Comparison of ENCODE assay signal across 2 cellular contexts in the genomic region with DNA sequence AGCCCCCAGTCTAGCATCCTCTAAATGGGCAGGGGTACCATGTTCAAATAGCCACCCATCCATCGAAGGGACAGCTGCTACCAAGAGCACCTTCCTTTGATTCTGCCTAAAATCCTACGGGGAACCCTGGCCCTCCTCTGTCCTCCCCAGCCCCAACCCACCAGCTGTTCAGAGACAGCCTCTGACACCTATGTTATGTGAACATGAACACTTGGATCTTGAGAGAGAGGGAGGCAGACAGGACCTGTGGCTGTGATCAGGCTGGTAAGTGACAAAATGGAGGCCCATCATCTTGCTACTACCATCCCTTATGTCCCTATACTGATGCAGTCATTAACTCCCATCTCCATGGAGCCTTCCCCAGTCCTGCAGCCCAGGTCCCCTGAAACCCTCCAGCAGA.
TF ChIP-seq lines count a peak whose summit lies in the region.

No MANE protein-coding gene starts in this region.

TF ChIP-seq in HEK293, 187 proteins besides CTCF, POLR2A, EP300 and RAD21:
- no peak for TF ChIP-seq ZNF366 (tag by site-specific recombination; conservative IDR thresholded peaks at IDR 0.05)
- TF ChIP-seq SCRT2 (tag by site-specific recombination; IDR thresholded peaks at IDR 0.05) = 0 out of 2 replicates have a peak, but pooled peaks have one; percentile 21
- 0 out of 2 replicates have a peak, but pooled peaks have one; percentile 25 for TF ChIP-seq SCRT1 (tag by site-specific recombination; IDR thresholded peaks at IDR 0.05; ENCODE audit: borderline replicate concordance)
- TF ChIP-seq SP7 (tag by site-specific recombination; IDR thresholded peaks at IDR 0.05) = no peak

TF ChIP-seq in HepG2, 621 proteins besides CTCF, POLR2A, EP300 and RAD21:
- TF ChIP-seq, protein P1, sequence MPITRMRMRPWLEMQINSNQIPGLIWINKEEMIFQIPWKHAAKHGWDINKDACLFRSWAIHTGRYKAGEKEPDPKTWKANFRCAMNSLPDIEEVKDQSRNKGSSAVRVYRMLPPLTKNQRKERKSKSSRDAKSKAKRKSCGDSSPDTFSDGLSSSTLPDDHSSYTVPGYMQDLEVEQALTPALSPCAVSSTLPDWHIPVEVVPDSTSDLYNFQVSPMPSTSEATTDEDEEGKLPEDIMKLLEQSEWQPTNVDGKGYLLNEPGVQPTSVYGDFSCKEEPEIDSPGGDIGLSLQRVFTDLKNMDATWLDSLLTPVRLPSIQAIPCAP (CRISPR knock-in tag; IDR thresholded peaks at IDR 0.05; ENCODE audit: low read depth) = no peak
- TF ChIP-seq CREB1 (IDR thresholded peaks at IDR 0.05) (no peak), CREB1 (CRISPR knock-in tag; IDR thresholded peaks at IDR 0.05) (no peak), POLR2G (IDR thresholded peaks at IDR 0.05; ENCODE audit: low read depth, low read length) (0 out of 2 replicates have a peak, but pooled peaks have one; percentile 23), ZSCAN29 (CRISPR knock-in tag; conservative IDR thresholded peaks at IDR 0.05) (no peak), ZNF432 (CRISPR knock-in tag; IDR thresholded peaks at IDR 0.05; ENCODE audit: borderline replicate concordance) (no peak), PAF1 (CRISPR knock-in tag; IDR thresholded peaks at IDR 0.05) (peak; percentile 82; the same call in 1 of the 2 replicates)
- TF ChIP-seq, protein P2, sequence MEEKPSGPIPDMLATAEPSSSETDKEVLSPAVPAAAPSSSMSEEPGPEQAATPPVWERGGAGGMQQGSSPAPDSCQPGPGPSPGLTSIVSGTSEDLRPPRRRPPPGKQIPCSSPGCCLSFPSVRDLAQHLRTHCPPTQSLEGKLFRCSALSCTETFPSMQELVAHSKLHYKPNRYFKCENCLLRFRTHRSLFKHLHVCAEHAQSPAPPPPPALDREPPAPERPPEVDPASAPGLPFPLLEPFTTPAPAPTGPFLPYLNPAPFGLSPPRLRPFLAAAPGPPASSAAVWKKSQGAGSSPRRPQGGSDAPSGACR (CRISPR knock-in tag; IDR thresholded peaks at IDR 0.05) = no peak
- TF ChIP-seq, protein P3, sequence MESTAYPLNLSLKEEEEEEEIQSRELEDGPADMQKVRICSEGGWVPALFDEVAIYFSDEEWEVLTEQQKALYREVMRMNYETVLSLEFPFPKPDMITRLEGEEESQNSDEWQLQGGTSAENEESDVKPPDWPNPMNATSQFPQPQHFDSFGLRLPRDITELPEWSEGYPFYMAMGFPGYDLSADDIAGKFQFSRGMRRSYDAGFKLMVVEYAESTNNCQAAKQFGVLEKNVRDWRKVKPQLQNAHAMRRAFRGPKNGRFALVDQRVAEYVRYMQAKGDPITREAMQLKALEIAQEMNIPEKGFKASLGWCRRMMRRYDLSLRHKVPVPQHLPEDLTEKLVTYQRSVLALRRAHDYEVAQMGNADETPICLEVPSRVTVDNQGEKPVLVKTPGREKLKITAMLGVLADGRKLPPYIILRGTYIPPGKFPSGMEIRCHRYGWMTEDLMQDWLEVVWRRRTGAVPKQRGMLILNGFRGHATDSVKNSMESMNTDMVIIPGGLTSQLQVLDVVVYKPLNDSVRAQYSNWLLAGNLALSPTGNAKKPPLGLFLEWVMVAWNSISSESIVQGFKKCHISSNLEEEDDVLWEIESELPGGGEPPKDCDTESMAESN (CRISPR knock-in tag; conservative IDR thresholded peaks at IDR 0.05) = no peak
- TF ChIP-seq, protein P4, sequence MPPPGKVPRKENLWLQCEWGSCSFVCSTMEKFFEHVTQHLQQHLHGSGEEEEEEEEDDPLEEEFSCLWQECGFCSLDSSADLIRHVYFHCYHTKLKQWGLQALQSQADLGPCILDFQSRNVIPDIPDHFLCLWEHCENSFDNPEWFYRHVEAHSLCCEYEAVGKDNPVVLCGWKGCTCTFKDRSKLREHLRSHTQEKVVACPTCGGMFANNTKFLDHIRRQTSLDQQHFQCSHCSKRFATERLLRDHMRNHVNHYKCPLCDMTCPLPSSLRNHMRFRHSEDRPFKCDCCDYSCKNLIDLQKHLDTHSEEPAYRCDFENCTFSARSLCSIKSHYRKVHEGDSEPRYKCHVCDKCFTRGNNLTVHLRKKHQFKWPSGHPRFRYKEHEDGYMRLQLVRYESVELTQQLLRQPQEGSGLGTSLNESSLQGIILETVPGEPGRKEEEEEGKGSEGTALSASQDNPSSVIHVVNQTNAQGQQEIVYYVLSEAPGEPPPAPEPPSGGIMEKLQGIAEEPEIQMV (CRISPR knock-in tag; IDR thresholded peaks at IDR 0.05; ENCODE audit: low read depth) = no peak
TF ChIP-seq in HepG2: peak in this region for 2.
